ENCODE assay signal across 10 cellular contexts in genomic region chr20:50911716-50912115, GRCh38. TPM values are rescaled to one million over a fixed set of nuclear protein-coding genes. Genes with fewer than 3 reads are reported as not detected.
A peak's percentile ranks its signal among the peaks of the same experiment; 100 is the strongest.
DNase-seq lines count a peak whose midpoint lies in the region; ATAC-seq and TF ChIP-seq lines count a peak whose summit lies in the region.
"Had no signal": no experiment of that assay in that cellular context is flagged by ENCODE, and none has a peak within 500 bp of the region (broad histone marks: within the 10 kb centered on the region; RNA-seq: fewer than 3 reads in every experiment).

No MANE protein-coding gene starts in this region.

- H3K4me1 Mint-ChIP-seq in MCF 10A (ENCODE audit: insufficient read depth, unreplicated experiment) (peaks cover 39% of the 10 kb centered on the region), type B pancreatic cell (ENCODE audit: unreplicated experiment) (peaks cover 52% of the 10 kb centered on the region)
- peaks cover 70% of the 10 kb centered on the region for H3K4me1 Mint-ChIP-seq in activated naive CD8-positive, alpha-beta T cell treated with anti-CD3 and anti-CD28 coated beads, Interleukin-2, amount 50 U/mL, for 24 hours

- no peaks in the 10 kb centered on the region for H3K27me3 Mint-ChIP-seq in MCF 10A (ENCODE audit: insufficient read depth, unreplicated experiment)
- H3K27me3 Mint-ChIP-seq in activated naive CD8-positive, alpha-beta T cell treated with anti-CD3 and anti-CD28 coated beads, Interleukin-2, amount 50 U/mL, for 24 hours = no peaks in the 10 kb centered on the region
- H3K27me3 Mint-ChIP-seq in type B pancreatic cell = no peaks in the 10 kb centered on the region

- BruUV-seq in MCF 10A (replicated peaks; lab: Mats Ljungman, UMichigan) = no TSS peak

- DNase-seq in MCF 10A (ENCODE audit: unreplicated experiment) = no peak
- DNase-seq in breast epithelium (ENCODE audit: low spot score in 2 of 2) = no peak
- DNase-seq in activated naive CD8-positive, alpha-beta T cell treated with anti-CD3 and anti-CD28 coated beads, Interleukin-2, amount 50 U/mL, for 24 hours = no peak
- no peak for DNase-seq in type B pancreatic cell (ENCODE audit: extremely low spot score, unreplicated experiment)
- DNase-seq in glomerular visceral epithelial cell (ENCODE audit: extremely low spot score) = no peak
- DNase-seq in ACHN = no peak
- DNase-seq in SHP77 treated with DMSO at 0.1 percent for 48 hours (lab: John Stamatoyannopoulos, UW) = no peak
- DNase-seq: SIG-M5 had no signal

- no peaks in the 10 kb centered on the region for H3K27me3 ChIP-seq in breast epithelium
- H3K27me3 ChIP-seq: suprapubic skin had no signal

- no peak for TF ChIP-seq POLR2A in breast epithelium (IDR thresholded peaks at IDR 0.05)

- H3K4me3 ChIP-seq in breast epithelium = no peak overlapping the region
- H3K4me3 ChIP-seq: suprapubic skin had no signal

- peak overlapping the region; percentile 51 for H3K27ac Mint-ChIP-seq in MCF 10A (ENCODE audit: low read depth, unreplicated experiment)
- H3K27ac Mint-ChIP-seq in activated naive CD8-positive, alpha-beta T cell treated with anti-CD3 and anti-CD28 coated beads, Interleukin-2, amount 50 U/mL, for 24 hours = peak overlapping the region; percentile 64
- peak overlapping the region; percentile 47 for H3K27ac Mint-ChIP-seq in type B pancreatic cell

- H3K4me1 ChIP-seq in breast epithelium = peaks cover 0 to 5% of the 10 kb centered on the region in 2 donors

- POLR2A ChIA-PET in MCF 10A (lab: Yijun Ruan, JAX) = interaction anchor here (0.7 to 6.5 kb wide), 8 partner anchors 8 to 116 kb away, joined by 3 to 87 read pairs (median 6); partner anchors contain the start of genes ADNP and BCAS4

- intact Hi-C loops in MCF 10A (cut with micrococcal nuclease) = no loop called here
- intact Hi-C loops in breast epithelium (cut with DNase I; ENCODE audit: low total_unique reads) = no loop called here

- H3K36me3 Mint-ChIP-seq in MCF 10A (ENCODE audit: insufficient read depth, unreplicated experiment) (peaks cover 41% of the 10 kb centered on the region), type B pancreatic cell (peaks cover 27% of the 10 kb centered on the region)
- H3K36me3 Mint-ChIP-seq in activated naive CD8-positive, alpha-beta T cell treated with anti-CD3 and anti-CD28 coated beads, Interleukin-2, amount 50 U/mL, for 24 hours (ENCODE audit: low read depth) = peaks cover 47% of the 10 kb centered on the region

- no peak overlapping the region for H3K4me3 Mint-ChIP-seq in MCF 10A (ENCODE audit: unreplicated experiment)
- H3K4me3 Mint-ChIP-seq in activated naive CD8-positive, alpha-beta T cell treated with anti-CD3 and anti-CD28 coated beads, Interleukin-2, amount 50 U/mL, for 24 hours = no peak overlapping the region
- H3K4me3 Mint-ChIP-seq in type B pancreatic cell = peak overlapping the region; percentile 3

- no peaks in the 10 kb centered on the region for H3K9me3 ChIP-seq in breast epithelium
- H3K9me3 ChIP-seq: suprapubic skin had no signal

- H3K27ac ChIP-seq in breast epithelium = no peak overlapping the region
- H3K27ac ChIP-seq: suprapubic skin had no signal

- H3K36me3 ChIP-seq in breast epithelium = no peaks in the 10 kb centered on the region
- H3K36me3 ChIP-seq: suprapubic skin had no signal

- in situ Hi-C loops in ACHN (cut with HindIII; ENCODE audit: low pct_ligation_motif_present, low pct_unique_long_range_greater_than_20kb, low sequenced_read_pairs) = no loop called here

- CTCF ChIA-PET in MCF 10A (lab: Yijun Ruan, JAX) = interaction anchor here (0.6 to 1.8 kb wide), 6 partner anchors 12 to 277 kb away, joined by 3 to 11 read pairs (median 4); no protein-coding TSS in a partner anchor

- TF ChIP-seq CTCF in MCF 10A (IDR thresholded peaks at IDR 0.05; ENCODE audit: unreplicated experiment) (no peak), breast epithelium (IDR thresholded peaks at IDR 0.05) (no peak), type B pancreatic cell (conservative IDR thresholded peaks at IDR 0.05) (no peak)

- H3K9me3 Mint-ChIP-seq in MCF 10A (ENCODE audit: unreplicated experiment) (no peaks in the 10 kb centered on the region), type B pancreatic cell (no peaks in the 10 kb centered on the region)
- no peaks in the 10 kb centered on the region for H3K9me3 Mint-ChIP-seq in activated naive CD8-positive, alpha-beta T cell treated with anti-CD3 and anti-CD28 coated beads, Interleukin-2, amount 50 U/mL, for 24 hours

- peak; percentile 56 for ATAC-seq in HG03066 (IDR thresholded peaks at IDR 0.05; ENCODE audit: low read depth, unreplicated experiment)
- peak; percentile 27 for ATAC-seq in activated naive CD8-positive, alpha-beta T cell treated with anti-CD3 and anti-CD28 coated beads, Interleukin-2, amount 50 U/mL, for 24 hours

RNA-seq across cellular contexts. Expression of gene ADNP, which starts 19.5 kb away (rescaled TPM):
- total RNA-seq in MCF 10A (2022) (62.4 and 77.5 TPM in 2 replicates), breast epithelium (10 to 100 TPM; 51.7 to 70.2 (median 60.0) TPM), type B pancreatic cell (ENCODE audit: low replicate concordance) (81.7 and 103 TPM in 2 replicates)

RNA-seq across cellular contexts. Expression of gene DPM1, which starts 46.6 kb away (rescaled TPM):
- total RNA-seq in MCF 10A (2022) (66.8 and 79.8 TPM in 2 replicates), breast epithelium (10 to 100 TPM; 43.4 to 61.2 (median 53.4) TPM), type B pancreatic cell (ENCODE audit: low replicate concordance) (36.2 and 40.8 TPM in 2 replicates)

RNA-seq across cellular contexts. Expression of gene MOCS3, which starts 46.9 kb away (rescaled TPM):
- total RNA-seq in MCF 10A (2022) (5.8 and 6.0 TPM in 2 replicates), breast epithelium (1 to 10 TPM; 4.5 to 6.4 (median 4.9) TPM), type B pancreatic cell (ENCODE audit: low replicate concordance) (7.4 and 8.2 TPM in 2 replicates)
